ENCODE assay signal across 14 cellular contexts in the genomic region with DNA sequence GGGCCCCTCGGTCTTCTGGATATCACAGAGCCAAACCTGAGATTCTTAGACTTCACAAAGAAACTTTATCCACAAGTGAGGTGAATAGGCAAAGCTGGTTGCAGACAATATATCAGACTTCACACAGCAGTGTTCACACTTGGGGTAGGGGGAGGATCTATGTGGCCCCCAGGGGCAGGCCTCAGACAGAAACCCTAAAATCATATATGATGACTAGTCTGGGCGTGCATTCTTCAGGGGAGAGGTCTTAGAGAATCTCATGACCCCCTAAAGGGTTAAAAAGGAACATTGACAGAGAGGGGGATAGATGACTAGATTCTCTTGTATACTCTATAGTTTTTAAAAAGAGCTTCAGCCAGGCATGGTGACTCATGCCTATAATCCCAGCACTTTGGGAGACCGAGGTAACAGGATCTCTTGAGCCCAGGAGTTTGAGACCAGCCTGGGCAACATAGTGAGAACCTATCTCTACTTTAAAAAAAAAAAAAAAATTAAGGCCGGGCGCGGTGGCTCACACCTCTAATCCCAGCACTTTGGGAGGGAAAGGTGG. TPM values are rescaled to one million over a fixed set of nuclear protein-coding genes. Genes with fewer than 3 reads are reported as not detected.
DNase-seq lines count a peak whose midpoint lies in the region; ATAC-seq and TF ChIP-seq lines count a peak whose summit lies in the region.
"Had no signal": no experiment of that assay in that cellular context is flagged by ENCODE, and none has a peak within 500 bp of the region (broad histone marks: within the 10 kb centered on the region; RNA-seq: fewer than 3 reads in every experiment).

No MANE protein-coding gene starts in this region.

- H3K36me3 ChIP-seq in left lung = peaks cover 0 to 11% of the 10 kb centered on the region in 2 donors
- H3K36me3 ChIP-seq: SJCRH30 had no signal

- H3K4me1 ChIP-seq in left lung = peaks cover 5 to 72% of the 10 kb centered on the region in 2 donors

- no peak overlapping the region for H3K4me3 Mint-ChIP-seq in activated CD4-positive, alpha-beta T cell treated with anti-CD3 and anti-CD28 coated beads, Interleukin-2, amount 10 ng/mL, durations not matched to agents 24 days and 14 days
- H3K4me3 Mint-ChIP-seq in T-helper 17 cell = no peak overlapping the region
- H3K4me3 Mint-ChIP-seq in stimulated activated naive B cell treated with anti-CD40 and anti-IgM and Interleukin-4, amounts not matched to agents 10 μg/mL and 1 μg/mL and 100 μg/mL, for 72 hours = no peak overlapping the region
- H3K4me3 Mint-ChIP-seq: endodermal cell had no signal

- H3K27ac ChIP-seq in left lung = peak overlapping the region; percentile 45 to 96
- H3K27ac ChIP-seq: SJCRH30 had no signal

- peaks cover 44% of the 10 kb centered on the region for H3K4me1 Mint-ChIP-seq in activated CD4-positive, alpha-beta T cell treated with anti-CD3 and anti-CD28 coated beads, Interleukin-2, amount 10 ng/mL, durations not matched to agents 24 days and 14 days
- H3K4me1 Mint-ChIP-seq in T-helper 17 cell = peaks cover 40% of the 10 kb centered on the region
- peaks cover 55 to 86% of the 10 kb centered on the region in 2 donors for H3K4me1 Mint-ChIP-seq in stimulated activated naive B cell treated with anti-CD40 and anti-IgM and Interleukin-4, amounts not matched to agents 10 μg/mL and 1 μg/mL and 100 μg/mL, for 72 hours

- peak overlapping the region in 1 of 2 donors; percentile 80 for H3K4me3 ChIP-seq in left lung
- H3K4me3 ChIP-seq: SJCRH30 had no signal

- TF ChIP-seq CTCF in left lung (IDR thresholded peaks at IDR 0.05) = no peak

- no peaks in the 10 kb centered on the region for H3K27me3 ChIP-seq in left lung

- no peaks in the 10 kb centered on the region for H3K9me3 ChIP-seq in T-helper 17 cell (ENCODE audit: control insufficient read depth, low read length, poor library complexity, severe bottlenecking)
- H3K9me3 ChIP-seq in left lung = no peaks in the 10 kb centered on the region
- H3K9me3 ChIP-seq: SJCRH30 had no signal

- ATAC-seq in T-helper 17 cell (no peak), left lung (no peak), HG02852 (IDR thresholded peaks at IDR 0.05; ENCODE audit: unreplicated experiment) (no peak)
- no peak for ATAC-seq in stimulated activated naive B cell treated with anti-CD40 and anti-IgM and Interleukin-4, amounts not matched to agents 10 μg/mL and 1 μg/mL and 100 μg/mL, for 72 hours (replicated peaks)

- intact Hi-C loops in activated CD4-positive, alpha-beta T cell treated with anti-CD3 and anti-CD28 coated beads, Interleukin-2, amount 10 ng/mL, durations not matched to agents 24 days and 14 days (cut with micrococcal nuclease) = no loop called here
- intact Hi-C loops in left lung (cut with DNase I) = no loop called here

- no peaks in the 10 kb centered on the region for H3K27me3 Mint-ChIP-seq in activated CD4-positive, alpha-beta T cell treated with anti-CD3 and anti-CD28 coated beads, Interleukin-2, amount 10 ng/mL, durations not matched to agents 24 days and 14 days
- no peaks in the 10 kb centered on the region for H3K27me3 Mint-ChIP-seq in T-helper 17 cell
- H3K27me3 Mint-ChIP-seq in stimulated activated naive B cell treated with anti-CD40 and anti-IgM and Interleukin-4, amounts not matched to agents 10 μg/mL and 1 μg/mL and 100 μg/mL, for 72 hours = no peaks in the 10 kb centered on the region

- H3K9me3 Mint-ChIP-seq in activated CD4-positive, alpha-beta T cell treated with anti-CD3 and anti-CD28 coated beads, Interleukin-2, amount 10 ng/mL, durations not matched to agents 24 days and 14 days = no peaks in the 10 kb centered on the region
- no peaks in the 10 kb centered on the region for H3K9me3 Mint-ChIP-seq in stimulated activated naive B cell treated with anti-CD40 and anti-IgM and Interleukin-4, amounts not matched to agents 10 μg/mL and 1 μg/mL and 100 μg/mL, for 72 hours
- H3K9me3 Mint-ChIP-seq: endodermal cell had no signal

- peaks cover 6% of the 10 kb centered on the region for H3K36me3 Mint-ChIP-seq in activated CD4-positive, alpha-beta T cell treated with anti-CD3 and anti-CD28 coated beads, Interleukin-2, amount 10 ng/mL, durations not matched to agents 24 days and 14 days (ENCODE audit: low read depth)
- peaks cover 3% of the 10 kb centered on the region for H3K36me3 Mint-ChIP-seq in T-helper 17 cell (ENCODE audit: low read depth)
- H3K36me3 Mint-ChIP-seq in stimulated activated naive B cell treated with anti-CD40 and anti-IgM and Interleukin-4, amounts not matched to agents 10 μg/mL and 1 μg/mL and 100 μg/mL, for 72 hours = peaks cover 7 to 8% of the 10 kb centered on the region in 2 donors

- no peak for DNase-seq in activated CD4-positive, alpha-beta T cell treated with anti-CD3 and anti-CD28 coated beads, Interleukin-2, amount 10 ng/mL, durations not matched to agents 24 days and 14 days
- DNase-seq in activated CD4-positive, alpha-beta T cell treated with anti-CD3 and anti-CD28 coated beads for 4 hours = no peak
- DNase-seq in T-helper 17 cell (no peak), left lung (no peak), NCI-H2029 (lab: John Stamatoyannopoulos, UW) (no peak), DMS153 (lab: John Stamatoyannopoulos, UW) (no peak)
- DNase-seq in stimulated activated naive B cell treated with anti-CD40 and anti-IgM and Interleukin-4, amounts not matched to agents 10 μg/mL and 1 μg/mL and 100 μg/mL, for 72 hours = no peak
- DNase-seq: amniotic stem cell; endodermal cell; MM.1S; NCI-H510A treated with DMSO at 0.1 percent for 48 hours; stimulated activated CD8-positive, alpha-beta memory T cell treated with anti-CD3 and anti-CD28 coated beads, Interleukin-4, amount 100 ng/mL, for 48 hours had no signal

- H3K27ac Mint-ChIP-seq in activated CD4-positive, alpha-beta T cell treated with anti-CD3 and anti-CD28 coated beads, Interleukin-2, amount 10 ng/mL, durations not matched to agents 24 days and 14 days = peak overlapping the region; percentile 83
- peak overlapping the region; percentile 100 for H3K27ac Mint-ChIP-seq in T-helper 17 cell
- peak overlapping the region; percentile 72 for H3K27ac Mint-ChIP-seq in stimulated activated naive B cell treated with anti-CD40 and anti-IgM and Interleukin-4, amounts not matched to agents 10 μg/mL and 1 μg/mL and 100 μg/mL, for 72 hours
- H3K27ac Mint-ChIP-seq: endodermal cell had no signal

RNA-seq across cellular contexts. Expression of a gene that starts 2.8 kb away (rescaled TPM):
- not detected in 2 replicates for total RNA-seq in activated CD4-positive, alpha-beta T cell treated with anti-CD3 and anti-CD28 coated beads, Interleukin-2, amount 10 ng/mL, durations not matched to agents 24 days and 14 days
- total RNA-seq in T-helper 17 cell (10 to 100 TPM in 1 of 2 donors, 1 to 10 TPM in 1; 5.9 to 16.7 TPM), left lung (100 to 1,000 TPM; 205 to 407 TPM)
- total RNA-seq: endodermal cell, SJCRH30 had no signal

RNA-seq across cellular contexts. Expression of a gene that starts 2.9 kb away (rescaled TPM):
- total RNA-seq in activated CD4-positive, alpha-beta T cell treated with anti-CD3 and anti-CD28 coated beads, Interleukin-2, amount 10 ng/mL, durations not matched to agents 24 days and 14 days = 46.1 and 48.4 TPM in 2 replicates
- total RNA-seq in T-helper 17 cell = 10 to 100 TPM; 63.0 to 73.7 TPM
- 10 to 100 TPM; 24.7 to 26.0 TPM for total RNA-seq in left lung
- total RNA-seq: SJCRH30 had no signal

RNA-seq across cellular contexts. Expression of a gene that starts 4.9 kb away (rescaled TPM):
- total RNA-seq in activated CD4-positive, alpha-beta T cell treated with anti-CD3 and anti-CD28 coated beads, Interleukin-2, amount 10 ng/mL, durations not matched to agents 24 days and 14 days = 146 and 150 TPM in 2 replicates
- total RNA-seq in T-helper 17 cell (100 to 1,000 TPM; 128 to 140 TPM), left lung (10 to 100 TPM; 11.8 to 19.1 TPM)

RNA-seq across cellular contexts. Expression of a gene that starts 30.9 kb away (rescaled TPM):
- 11.0 and 11.6 TPM in 2 replicates for total RNA-seq in activated CD4-positive, alpha-beta T cell treated with anti-CD3 and anti-CD28 coated beads, Interleukin-2, amount 10 ng/mL, durations not matched to agents 24 days and 14 days
- total RNA-seq in T-helper 17 cell (1 to 10 TPM; 6.8 to 8.7 TPM), left lung (10 to 100 TPM; 12.2 to 14.8 TPM)

RNA-seq across cellular contexts. Expression of a gene that starts 36.9 kb away (rescaled TPM):
- 2.0 and 2.4 TPM in 2 replicates for total RNA-seq in activated CD4-positive, alpha-beta T cell treated with anti-CD3 and anti-CD28 coated beads, Interleukin-2, amount 10 ng/mL, durations not matched to agents 24 days and 14 days
- total RNA-seq in T-helper 17 cell = not detected
- total RNA-seq in left lung = 1 to 10 TPM; 3.0 to 8.6 TPM

Comparison
In these comparisons a context has a peak if more than half of its experiments do, and no peak if none do; other contexts are left out.
1. RNA of a gene that starts 2.8 kb away (total RNA-seq): 205 to 407 TPM in left lung; 5.9 to 16.7 TPM in T-helper 17 cell and not detected in activated CD4-positive, alpha-beta T cell treated with anti-CD3 and anti-CD28 coated beads, Interleukin-2, amount 10 ng/mL, durations not matched to agents 24 days and 14 days; every median in the first group is over 10 times any median in the second.
2. Peak in every context shown above with its lines, with median percentiles within 50 percentile points of each other: H3K27ac Mint-ChIP-seq.